Comparison of ENCODE assay signal across 32 cellular contexts in genomic region chr6:133796235-133796634, GRCh38.
"Had no signal": no experiment of that assay in that cellular context is flagged by ENCODE, and none has a peak within 500 bp of the region (broad histone marks: within the 10 kb centered on the region; RNA-seq: fewer than 3 reads in every experiment).

No MANE protein-coding gene starts in this region.

- H3K4me1 ChIP-seq: adrenal gland, body of pancreas, breast epithelium had no signal

- H3K4me3 ChIP-seq: adrenal gland, ascending aorta, body of pancreas, breast epithelium, cardiac muscle cell had no signal

- ATAC-seq: activated naive CD4-positive, alpha-beta T cell treated with anti-CD3 and anti-CD28 coated beads, Interleukin-2, amount 50 U/mL, for 72 hours; activated naive CD8-positive, alpha-beta T cell treated with anti-CD3 and anti-CD28 coated beads, Interleukin-2, amount 50 U/mL, for 24 hours; activated T-cell treated with anti-CD3 and anti-CD28 coated beads, Interleukin-2, amount 50 U/mL, for 4 hours; activated T-cell treated with anti-CD3 and anti-CD28 coated beads, Interleukin-2, amount 50 U/mL, for 72 hours; activated T-helper 17 cell treated with anti-CD3 and anti-CD28 coated beads, Interleukin-2, amount 50 U/mL, for 72 hours; body of pancreas had no signal

- FAIRE-seq: bronchial epithelial cell had no signal

- H3K27ac ChIP-seq: adrenal gland, body of pancreas, brain microvascular endothelial cell, breast epithelium, cardiac muscle cell had no signal

- H3K9me3 ChIP-seq: adrenal gland, body of pancreas had no signal

- H3K36me3 ChIP-seq: adrenal gland, ascending aorta, brain microvascular endothelial cell, breast epithelium, cardiac muscle cell had no signal

- DNase-seq: activated effector memory CD4-positive, alpha-beta T cell treated with anti-CD3 and anti-CD28 coated beads, Interleukin-2, amount 50 U/mL, for 16 hours; activated effector memory CD4-positive, alpha-beta T cell treated with Interleukin-2 at 50 U/mL for 16 hours; activated gamma-delta T cell; activated gamma-delta T cell treated with Interleukin-2 at 50 U/mL for 16 hours; activated naive CD4-positive, alpha-beta T cell; activated naive CD4-positive, alpha-beta T cell treated with anti-CD3 and anti-CD28 coated beads for 36 hours; activated naive CD4-positive, alpha-beta T cell treated with anti-CD3 and anti-CD28 coated beads, Interleukin-2, amount 10 ng/mL, durations not matched to agents 7 days and 5 days; activated naive CD4-positive, alpha-beta T cell treated with anti-CD3 and anti-CD28 coated beads, Interleukin-2, amount 50 U/mL, for 16 hours; activated naive CD4-positive, alpha-beta T cell treated with Interleukin-2 at 50 U/mL for 16 hours; activated naive CD8-positive, alpha-beta T cell treated with anti-CD3 and anti-CD28 coated beads for 36 hours; activated naive CD8-positive, alpha-beta T cell treated with anti-CD3 and anti-CD28 coated beads, Interleukin-2, amount 10 ng/mL, durations not matched to agents 7 days and 5 days; activated naive CD8-positive, alpha-beta T cell treated with anti-CD3 and anti-CD28 coated beads, Interleukin-2, amount 50 U/mL, for 24 hours; activated T-cell treated with anti-CD3 and anti-CD28 coated beads, Interleukin-2, amount 50 U/mL, for 24 hours; activated T-cell treated with anti-CD3 and anti-CD28 coated beads, Interleukin-2, amount 50 U/mL, for 4 hours; activated T-cell treated with anti-CD3 and anti-CD28 coated beads, Interleukin-2, amount 50 U/mL, for 48 hours; activated T-cell treated with anti-CD3 and anti-CD28 coated beads, Interleukin-2, amount 50 U/mL, for 72 hours; adrenal gland; amniotic stem cell; amygdala; anterior cingulate cortex; aorta; body of pancreas; brain microvascular endothelial cell; caudate nucleus; central memory CD4-positive, alpha-beta T cell; cerebellar nuclear complex had no signal

- H3K27me3 ChIP-seq: adrenal gland, ascending aorta, body of pancreas, brain microvascular endothelial cell, breast epithelium, cardiac muscle cell had no signal
